ENCODE assay signal across 24 cellular contexts in the genomic region with DNA sequence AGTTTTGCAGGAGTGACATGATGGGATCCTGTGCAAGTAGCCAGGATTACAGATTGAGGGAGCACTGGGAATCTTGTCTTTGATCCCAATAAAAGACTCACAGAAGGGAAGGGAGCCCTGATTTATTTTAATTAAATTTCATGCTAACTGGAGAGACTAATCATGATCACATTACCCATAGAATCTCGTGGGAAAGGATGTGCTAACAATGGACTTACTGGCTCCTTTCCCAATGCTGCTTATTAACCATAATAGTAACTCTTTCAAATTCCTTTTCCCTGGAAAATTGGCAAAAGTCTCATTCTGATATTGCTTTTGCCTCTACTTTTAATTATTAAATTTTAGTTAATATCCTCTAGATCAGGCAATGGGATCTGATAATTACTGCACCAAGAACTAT.
"Had no signal": no experiment of that assay in that cellular context is flagged by ENCODE, and none has a peak within 500 bp of the region (broad histone marks: within the 10 kb centered on the region; RNA-seq: fewer than 3 reads in every experiment).

No MANE protein-coding gene starts in this region.

- H3K4me1 ChIP-seq: SJSA1 had no signal

- H3K27me3 ChIP-seq: SJSA1 had no signal

- DNase-seq: IMR-90; Karpas-422; KG1; MG63; NCI-H1092; NCI-H1105 treated with DMSO at 0.1 percent for 48 hours; NCI-H1417 treated with DMSO at 0.1 percent for 48 hours; NCI-H146; NCI-H1694 treated with DMSO at 0.1 percent for 48 hours; NCI-H1930; NCI-H2081; NCI-H2107; NCI-H2227 treated with DMSO at 0.1 percent for 48 hours; NCI-H524; NCI-H526 treated with DMSO at 0.1 percent for 48 hours; NCI-H774; NK-92 treated with Interleukin-12 subunit alpha and Interleukin-12 subunit beta, amount 100 ng/mL, for 24 hours; PC-3; SIG-M5 had no signal

- H3K27ac ChIP-seq: RWPE1, SJSA1, SK-N-MC had no signal

- ATAC-seq: HepG2, Panc1, PC-3 had no signal

- FAIRE-seq: HepG2 had no signal

- H3K36me3 ChIP-seq: MG63, SJSA1 had no signal

- H3K4me3 ChIP-seq: MG63, SJSA1, SK-N-MC had no signal

- H3K9me3 ChIP-seq: MG63, SJSA1 had no signal
